In the genomic region with DNA sequence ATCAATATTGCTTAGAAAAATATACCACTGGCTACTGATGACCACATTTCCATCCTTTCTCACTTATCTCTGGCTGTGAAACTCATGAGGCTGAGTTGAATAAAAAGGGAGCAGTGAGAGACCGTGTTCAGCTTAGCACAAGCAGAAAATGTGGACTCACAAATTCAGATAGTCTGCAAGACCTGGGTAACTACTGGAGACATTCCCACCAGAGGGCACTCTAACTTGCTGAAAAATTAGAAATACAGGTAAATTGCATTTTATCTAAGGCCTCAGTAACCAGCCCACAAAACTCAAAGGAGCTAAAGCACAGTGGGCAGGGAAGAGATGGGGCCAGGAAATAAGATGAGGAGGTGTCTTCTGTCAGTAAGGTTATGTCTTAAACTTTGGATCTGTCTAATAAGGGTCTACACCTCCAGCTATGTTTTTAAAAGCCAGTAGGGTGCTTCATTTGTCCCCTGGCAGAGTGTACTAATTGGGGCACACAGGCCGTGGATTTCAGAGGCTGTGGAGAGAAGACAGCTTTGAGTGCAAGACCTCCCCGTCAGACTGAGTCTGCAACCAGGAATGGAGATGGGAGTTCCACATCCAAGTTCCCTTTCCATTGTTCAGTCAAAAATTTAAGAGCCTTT, we compare ENCODE assay signal across 9 cellular contexts. TPM values are rescaled to one million over a fixed set of nuclear protein-coding genes. Genes with fewer than 3 reads are reported as not detected.
A peak's percentile ranks its signal among the peaks of the same experiment; 100 is the strongest.
DNase-seq lines count a peak whose midpoint lies in the region; ATAC-seq and TF ChIP-seq lines count a peak whose summit lies in the region.
"Had no signal": no experiment of that assay in that cellular context is flagged by ENCODE, and none has a peak within 500 bp of the region (broad histone marks: within the 10 kb centered on the region; RNA-seq: fewer than 3 reads in every experiment).

No MANE protein-coding gene starts in this region.

- 49% methylated on average over 3 of the region's 3 CpGs for WGBS in hepatocyte (ENCODE audit: low lambda C conversion rate, missing lambda C conversion rate)
- 31 to 43% (median 34%) methylated on average over 3 of the region's 3 CpGs for WGBS in stomach, 5 donors

- peaks cover 6% of the 10 kb centered on the region for H3K27me3 ChIP-seq in HAP-1 (ENCODE audit: low read depth)
- H3K27me3 ChIP-seq in hepatocyte: no peaks in the 10 kb centered on the region
- H3K27me3 ChIP-seq in stomach: peaks cover 0 to 15% (median 0%) of the 10 kb centered on the region in 3 donors

- peak; percentile 53 for DNase-seq in NOMO-1 treated with DMSO at 0.1 percent for 48 hours (lab: John Stamatoyannopoulos, UW; ENCODE audit: unreplicated experiment)
- no peak for DNase-seq in NOMO-1 treated with dmso at 0.1 percent for 144 hours (lab: John Stamatoyannopoulos, UW; ENCODE audit: unreplicated experiment)
- peak; percentile 56 to 62 for DNase-seq in HAP-1 (ENCODE audit: low spot score in 2 of 2)
- peak; percentile 44 for DNase-seq in NCI-H2196 (lab: John Stamatoyannopoulos, UW; ENCODE audit: unreplicated experiment)
- DNase-seq in activated CD8-positive, alpha-beta T cell treated with anti-CD3 and anti-CD28 coated beads, Interleukin-2, amount 10 ng/mL, durations not matched to agents 7 days and 5 days: peak; percentile 56
- peak; percentile 75 for DNase-seq in hepatocyte (ENCODE audit: low spot score)
- no peak for DNase-seq in stomach
- DNase-seq in NCI-H1048 (lab: John Stamatoyannopoulos, UW): no peak
- DNase-seq: activated T-cell treated with anti-CD3 and anti-CD28 coated beads, Interleukin-2, amount 50 U/mL, for 4 hours had no signal

- H3K9me3 ChIP-seq in HAP-1 (no peaks in the 10 kb centered on the region; the same call in 1 of the 2 replicates), hepatocyte (ENCODE audit: low read depth) (no peaks in the 10 kb centered on the region), stomach (no peaks in the 10 kb centered on the region)

- no peak for TF ChIP-seq EP300 in stomach (IDR thresholded peaks at IDR 0.05)

- H3K4me3 ChIP-seq in HAP-1: no peak overlapping the region
- H3K4me3 ChIP-seq in hepatocyte: no peak overlapping the region
- H3K4me3 ChIP-seq in stomach: no peak overlapping the region

- no peak for TF ChIP-seq POLR2A in stomach (IDR thresholded peaks at IDR 0.05)

- no peak overlapping the region for H3K27ac Mint-ChIP-seq in activated CD8-positive, alpha-beta T cell treated with anti-CD3 and anti-CD28 coated beads, Interleukin-2, amount 10 ng/mL, durations not matched to agents 7 days and 5 days

- H3K4me1 ChIP-seq in HAP-1 (0 out of 2 replicates have a peak, but pooled peaks cover 3% of the 10 kb centered on the region), hepatocyte (ENCODE audit: insufficient read depth) (no peaks in the 10 kb centered on the region), stomach (peaks cover 0 to 8% (median 3%) of the 10 kb centered on the region in 4 donors)

- peaks cover 2% of the 10 kb centered on the region for H3K4me1 Mint-ChIP-seq in activated CD8-positive, alpha-beta T cell treated with anti-CD3 and anti-CD28 coated beads, Interleukin-2, amount 10 ng/mL, durations not matched to agents 7 days and 5 days (ENCODE audit: low read depth)

- peak overlapping the region; percentile 16 for H3K4me2 ChIP-seq in hepatocyte

- peaks cover 18% of the 10 kb centered on the region for H3K27me3 Mint-ChIP-seq in activated CD8-positive, alpha-beta T cell treated with anti-CD3 and anti-CD28 coated beads, Interleukin-2, amount 10 ng/mL, durations not matched to agents 7 days and 5 days (ENCODE audit: low read depth)

- no peaks in the 10 kb centered on the region for H3K36me3 Mint-ChIP-seq in activated CD8-positive, alpha-beta T cell treated with anti-CD3 and anti-CD28 coated beads, Interleukin-2, amount 10 ng/mL, durations not matched to agents 7 days and 5 days (ENCODE audit: low read depth)

- POLR2A ChIA-PET in activated CD8-positive, alpha-beta T cell treated with anti-CD3 and anti-CD28 coated beads, Interleukin-2, amount 10 ng/mL, durations not matched to agents 7 days and 5 days (lab: Charles Lee): interaction anchor here (1.3 kb wide), 1 partner anchor 203 kb away, joined by 3 read pairs; no protein-coding TSS in a partner anchor

- no peak for ATAC-seq in activated CD8-positive, alpha-beta T cell treated with anti-CD3 and anti-CD28 coated beads, Interleukin-2, amount 10 ng/mL, durations not matched to agents 7 days and 5 days

- H3K27ac ChIP-seq in hepatocyte (no peak overlapping the region), stomach (no peak overlapping the region)

- no peaks in the 10 kb centered on the region for H4K20me1 ChIP-seq in hepatocyte (ENCODE audit: insufficient read depth, poor library complexity, severe bottlenecking)

- no peaks in the 10 kb centered on the region for H3K79me2 ChIP-seq in hepatocyte

- CTCF ChIA-PET in activated CD8-positive, alpha-beta T cell treated with anti-CD3 and anti-CD28 coated beads, Interleukin-2, amount 10 ng/mL, durations not matched to agents 7 days and 5 days (lab: Charles Lee): interaction anchor here (0.6 to 12.1 kb wide), 24 partner anchors 9 to 443 kb away, joined by 3 to 608 read pairs (median 4); a partner anchor contains a TSS

- H3K9me2 ChIP-seq in hepatocyte (replicated peaks; ENCODE audit: insufficient read depth): no peaks in the 10 kb centered on the region

- no peaks in the 10 kb centered on the region for H3K9me3 Mint-ChIP-seq in activated CD8-positive, alpha-beta T cell treated with anti-CD3 and anti-CD28 coated beads, Interleukin-2, amount 10 ng/mL, durations not matched to agents 7 days and 5 days (ENCODE audit: insufficient read depth)
- H3K9me3 Mint-ChIP-seq: activated T-cell treated with anti-CD3 and anti-CD28 coated beads, Interleukin-2, amount 50 U/mL, for 4 hours had no signal

- TF ChIP-seq CTCF in hepatocyte (IDR thresholded peaks at IDR 0.05; ENCODE audit: poor library complexity) (peak; percentile 77), stomach (IDR thresholded peaks at IDR 0.05) (peak in 4 of 7 experiments; percentile 9 to 40 (median 26))

- no peak overlapping the region for H2AFZ ChIP-seq in hepatocyte

- in situ Hi-C loops in HAP-1 (cut with MboI; ENCODE audit: low sequenced_read_pairs): no loop called here

- H3K36me3 ChIP-seq in HAP-1 (replicated peaks) (no peaks in the 10 kb centered on the region), hepatocyte (replicated peaks; ENCODE audit: insufficient read depth, low read depth) (no peaks in the 10 kb centered on the region), stomach (no peaks in the 10 kb centered on the region)

- intact Hi-C loops in stomach (cut with DNase I; ENCODE audit: low total_unique reads): loop anchor here (5.0 kb wide), 2 partner anchors 204 to 386 kb away; no protein-coding TSS in a partner anchor

- H3K4me3 Mint-ChIP-seq in activated CD8-positive, alpha-beta T cell treated with anti-CD3 and anti-CD28 coated beads, Interleukin-2, amount 10 ng/mL, durations not matched to agents 7 days and 5 days: no peak overlapping the region
- H3K4me3 Mint-ChIP-seq: activated T-cell treated with anti-CD3 and anti-CD28 coated beads, Interleukin-2, amount 50 U/mL, for 4 hours had no signal

RNA-seq across cellular contexts. Expression of a gene that starts 8.7 kb away (rescaled TPM):
- total RNA-seq in activated CD8-positive, alpha-beta T cell treated with anti-CD3 and anti-CD28 coated beads, Interleukin-2, amount 10 ng/mL, durations not matched to agents 7 days and 5 days: 10 to 100 TPM; 47.5 to 57.7 TPM
- total RNA-seq in hepatocyte (73.7 and 90.5 TPM in 2 replicates), stomach (10 to 100 TPM in 4 of 5 donors, 1 to 10 TPM in 1; 1.2 to 94.7 (median 43.3) TPM)
- polyA plus RNA-seq in hepatocyte (114 and 122 TPM in 2 replicates), stomach (10 to 100 TPM; 41.1 to 63.6 (median 46.4) TPM)

RNA-seq across cellular contexts. Expression of a gene that starts 29.2 kb away (rescaled TPM):
- 10 to 100 TPM; 11.9 to 12.0 TPM for total RNA-seq in activated CD8-positive, alpha-beta T cell treated with anti-CD3 and anti-CD28 coated beads, Interleukin-2, amount 10 ng/mL, durations not matched to agents 7 days and 5 days
- total RNA-seq in hepatocyte: 25.8 and 26.5 TPM in 2 replicates
- 14.1 and 15.4 TPM in 2 replicates for polyA plus RNA-seq in hepatocyte
- total RNA-seq in stomach: 10 to 100 TPM in 3 of 5 donors, 1 to 10 TPM in 2; 3.2 to 45.9 (median 25.1) TPM
- 1 to 10 TPM; 4.2 to 5.7 (median 5.4) TPM for polyA plus RNA-seq in stomach

RNA-seq across cellular contexts. Expression of a gene that starts 29.5 kb away (rescaled TPM):
- 10 to 100 TPM; 15.6 to 17.1 TPM for total RNA-seq in activated CD8-positive, alpha-beta T cell treated with anti-CD3 and anti-CD28 coated beads, Interleukin-2, amount 10 ng/mL, durations not matched to agents 7 days and 5 days
- total RNA-seq in hepatocyte (3.4 and 4.3 TPM in 2 replicates), stomach (10 to 100 TPM in 2 of 5 donors, 1 to 10 TPM in 1, not detected in 2; 2.4 to 21.4 (median 10.7) TPM)
- polyA plus RNA-seq in hepatocyte (24.4 and 33.6 TPM in 2 replicates), stomach (10 to 100 TPM in 2 of 3 donors, 1 to 10 TPM in 1; 6.7 to 14.2 (median 12.5) TPM)

RNA-seq across cellular contexts. Expression of a gene that starts 53.8 kb away (rescaled TPM):
- under 1 TPM in 1 of 2 experiments, not detected in 1; 0.05 TPM for total RNA-seq in activated CD8-positive, alpha-beta T cell treated with anti-CD3 and anti-CD28 coated beads, Interleukin-2, amount 10 ng/mL, durations not matched to agents 7 days and 5 days
- total RNA-seq in hepatocyte: not detected in 2 replicates
- polyA plus RNA-seq in hepatocyte: not detected in 2 replicates
- total RNA-seq in stomach: not detected
- not detected for polyA plus RNA-seq in stomach

RNA-seq across cellular contexts. Expression of a gene that starts 55.6 kb away (rescaled TPM):
- total RNA-seq in activated CD8-positive, alpha-beta T cell treated with anti-CD3 and anti-CD28 coated beads, Interleukin-2, amount 10 ng/mL, durations not matched to agents 7 days and 5 days: 10 to 100 TPM; 19.2 to 19.6 TPM
- 5.1 and 5.9 TPM in 2 replicates for total RNA-seq in hepatocyte
- polyA plus RNA-seq in hepatocyte: 2.5 and 3.9 TPM in 2 replicates
- 10 to 100 TPM in 2 of 5 donors, 1 to 10 TPM in 3; 1.7 to 14.9 (median 3.1) TPM for total RNA-seq in stomach
- polyA plus RNA-seq in stomach: 1 to 10 TPM; 3.1 to 3.9 (median 3.8) TPM

Comparison
In these comparisons a context has a peak if more than half of its experiments do, and no peak if none do; other contexts are left out.
1. DNase-seq: peak in NOMO-1 treated with DMSO at 0.1 percent for 48 hours (single experiment), HAP-1 (2 of 2), NCI-H2196 (single experiment), activated CD8-positive, alpha-beta T cell treated with anti-CD3 and anti-CD28 coated beads, Interleukin-2, amount 10 ng/mL, durations not matched to agents 7 days and 5 days (single experiment) and hepatocyte (single experiment); none in NOMO-1 treated with dmso at 0.1 percent for 144 hours (single experiment), stomach (single experiment) and NCI-H1048 (single experiment).